ENCODE assay signal across 11 cellular contexts in genomic region chr6:119310486-119311036, GRCh38. TPM values are rescaled to one million over a fixed set of nuclear protein-coding genes. Genes with fewer than 3 reads are reported as not detected.
DNase-seq lines count a peak whose midpoint lies in the region; ATAC-seq and TF ChIP-seq lines count a peak whose summit lies in the region.
"Had no signal": no experiment of that assay in that cellular context is flagged by ENCODE, and none has a peak within 500 bp of the region (broad histone marks: within the 10 kb centered on the region; RNA-seq: fewer than 3 reads in every experiment).

No MANE protein-coding gene starts in this region.

- BruUV-seq in PC-3 (replicated peaks; lab: Mats Ljungman, UMichigan), result no TSS peak

- H3K27ac ChIP-seq in PC-3 (ENCODE audit: low read length) (no peak overlapping the region), parathyroid adenoma (no peak overlapping the region)
- H3K27ac ChIP-seq: psoas muscle had no signal

- TF ChIP-seq CTCF in PC-3 (conservative IDR thresholded peaks at IDR 0.05; ENCODE audit: low read depth, low read length) (no peak), fibroblast of mammary gland (conservative IDR thresholded peaks at IDR 0.05; ENCODE audit: control insufficient read depth, insufficient read depth, low read depth, low read length) (no peak), parathyroid adenoma (IDR thresholded peaks at IDR 0.05) (no peak), osteocyte (IDR thresholded peaks at IDR 0.05) (no peak)

- POLR2A ChIA-PET in PC-3 (lab: Charles Lee; ENCODE audit: unreplicated experiment), result no interaction called here

- no peak overlapping the region for H3K4me3 ChIP-seq in PC-3 (ENCODE audit: low read length)
- no peak overlapping the region for H3K4me3 ChIP-seq in fibroblast of mammary gland (ENCODE audit: control insufficient read depth, low read depth, low read length)
- H3K4me3 ChIP-seq in parathyroid adenoma (ENCODE audit: low read depth, low read length), result no peak overlapping the region
- H3K4me3 ChIP-seq: psoas muscle had no signal

- no peaks in the 10 kb centered on the region for H4K20me1 ChIP-seq in PC-3 (ENCODE audit: low read length)

- no peak overlapping the region for H3K4me3 Mint-ChIP-seq in osteocyte (ENCODE audit: unreplicated experiment)

- no peaks in the 10 kb centered on the region for H3K36me3 ChIP-seq in PC-3 (ENCODE audit: low read depth, low read length)
- H3K36me3 ChIP-seq in parathyroid adenoma (ENCODE audit: control insufficient read depth, insufficient read depth, low read length), result no peaks in the 10 kb centered on the region

- H3K9me3 ChIP-seq in PC-3 (ENCODE audit: low read length) (no peaks in the 10 kb centered on the region), parathyroid adenoma (ENCODE audit: control insufficient read depth, low read length) (no peaks in the 10 kb centered on the region)
- H3K9me3 ChIP-seq: psoas muscle had no signal

- intact Hi-C loops in PC-3 (cut with micrococcal nuclease), result no loop called here

- no peaks in the 10 kb centered on the region for H3F3A ChIP-seq in PC-3 (ENCODE audit: low read length, unreplicated experiment)

- peaks cover 10% of the 10 kb centered on the region for H3K4me1 Mint-ChIP-seq in osteocyte (ENCODE audit: unreplicated experiment)

- H2AFZ ChIP-seq in PC-3 (ENCODE audit: low read length) (no peak overlapping the region), parathyroid adenoma (no peak overlapping the region)

- H3K36me3 Mint-ChIP-seq in osteocyte (ENCODE audit: unreplicated experiment), result no peaks in the 10 kb centered on the region

- H3K27me3 Mint-ChIP-seq in osteocyte (ENCODE audit: unreplicated experiment), result peaks cover 2% of the 10 kb centered on the region
- H3K27me3 Mint-ChIP-seq: activated T-helper 17 cell treated with anti-CD3 and anti-CD28 coated beads, Interleukin-2, amount 50 U/mL, for 72 hours had no signal

- no peaks in the 10 kb centered on the region for H3K9me2 ChIP-seq in PC-3 (replicated peaks; ENCODE audit: low read length)

- H3K79me2 ChIP-seq in PC-3 (ENCODE audit: low read length), result no peaks in the 10 kb centered on the region
- H3K79me2 ChIP-seq in parathyroid adenoma, result no peaks in the 10 kb centered on the region

- peaks cover 16% of the 10 kb centered on the region for H3K4me1 ChIP-seq in PC-3 (ENCODE audit: insufficient read depth, low read length)
- H3K4me1 ChIP-seq in parathyroid adenoma, result peaks cover 4% of the 10 kb centered on the region
- H3K4me1 ChIP-seq: psoas muscle had no signal

- H3K27ac Mint-ChIP-seq in osteocyte (ENCODE audit: unreplicated experiment), result no peak overlapping the region
- H3K27ac Mint-ChIP-seq: activated T-helper 17 cell treated with anti-CD3 and anti-CD28 coated beads, Interleukin-2, amount 50 U/mL, for 72 hours had no signal

- peak; percentile 78 for ATAC-seq in PC-3
- ATAC-seq in GM19463 (IDR thresholded peaks at IDR 0.05; ENCODE audit: unreplicated experiment), result no peak
- ATAC-seq: activated T-helper 17 cell treated with anti-CD3 and anti-CD28 coated beads, Interleukin-2, amount 50 U/mL, for 72 hours; psoas muscle had no signal

- no peak overlapping the region for H3K4me2 ChIP-seq in PC-3 (ENCODE audit: low read length)
- H3K4me2 ChIP-seq in parathyroid adenoma (ENCODE audit: low read length), result peak overlapping the region; percentile 11

- DNase-seq in SIG-M5 treated with dmso at 0.1 percent for 504 hours (lab: John Stamatoyannopoulos, UW; ENCODE audit: unreplicated experiment) (peak; percentile 50), SIG-M5 (lab: John Stamatoyannopoulos, UW) (no peak), PC-3 (peak; percentile 19), fibroblast of mammary gland (ENCODE audit: low read depth) (peak; percentile 41), activated T-cell treated with anti-CD3 and anti-CD28 coated beads for 4 hours (no peak), osteocyte (ENCODE audit: extremely low spot score, unreplicated experiment) (no peak)
- DNase-seq: NCI-H2029 treated with DMSO at 0.1 percent for 48 hours, psoas muscle had no signal

- CTCF ChIA-PET in PC-3 (lab: Charles Lee), result no interaction called here

- H3K9ac ChIP-seq in PC-3 (ENCODE audit: low read length) (no peak overlapping the region), parathyroid adenoma (no peak overlapping the region)

- no peaks in the 10 kb centered on the region for H3K9me3 Mint-ChIP-seq in osteocyte (ENCODE audit: unreplicated experiment)
- H3K9me3 Mint-ChIP-seq: activated T-helper 17 cell treated with anti-CD3 and anti-CD28 coated beads, Interleukin-2, amount 50 U/mL, for 72 hours had no signal

- H3K27me3 ChIP-seq in PC-3 (ENCODE audit: low read length) (no peaks in the 10 kb centered on the region), parathyroid adenoma (ENCODE audit: control insufficient read depth, insufficient read depth, low read length) (no peaks in the 10 kb centered on the region)

RNA-seq across cellular contexts. Expression of gene MAN1A1, which starts 39.0 kb away (rescaled TPM):
- total RNA-seq in PC-3 (2014; rRNA removed), result 19.0 and 24.6 TPM in 2 replicates
- 6.8 and 7.0 TPM in 2 replicates for total RNA-seq in osteocyte

Comparison
In these comparisons a context has a peak if more than half of its experiments do, and no peak if none do; other contexts are left out.
1. DNase-seq: peak in SIG-M5 treated with dmso at 0.1 percent for 504 hours (single experiment), PC-3 (single experiment) and fibroblast of mammary gland (single experiment); none in SIG-M5 (single experiment), activated T-cell treated with anti-CD3 and anti-CD28 coated beads for 4 hours (single experiment) and osteocyte (single experiment).